In genomic region chr22:28930357-28931007, GRCh38 we compare ENCODE assay signal across 17 cellular contexts. TPM values are rescaled to one million over a fixed set of nuclear protein-coding genes. Genes with fewer than 3 reads are reported as not detected.
DNase-seq lines count a peak whose midpoint lies in the region; ATAC-seq and TF ChIP-seq lines count a peak whose summit lies in the region.
"Had no signal": no experiment of that assay in that cellular context is flagged by ENCODE, and none has a peak within 500 bp of the region (broad histone marks: within the 10 kb centered on the region; RNA-seq: fewer than 3 reads in every experiment).

No MANE protein-coding gene starts in this region.

- H3K36me3 Mint-ChIP-seq in Caco-2 (ENCODE audit: insufficient read depth, unreplicated experiment), result peaks cover 62% of the 10 kb centered on the region

- H3K27me3 ChIP-seq in Caco-2 (replicated peaks; ENCODE audit: control insufficient read depth, insufficient read depth, low read length) (no peaks in the 10 kb centered on the region), SJCRH30 (no peaks in the 10 kb centered on the region)
- H3K27me3 ChIP-seq: ascending aorta had no signal

- no peak for DNase-seq in Caco-2
- DNase-seq in M059J (ENCODE audit: low read depth), result peak; percentile 15
- DNase-seq in cerebellar cortex (ENCODE audit: low spot score), result peak; percentile 58
- DNase-seq in lung microvascular endothelial cell (ENCODE audit: low read depth in 2 of 2), result peak; percentile 34 to 69
- DNase-seq in SJCRH30, result no peak
- no peak for DNase-seq in HEK293T (ENCODE audit: extremely low spot score)
- DNase-seq: activated CD4-positive, alpha-beta T cell treated with anti-CD3 and anti-CD28 coated beads, Interleukin-2, amount 10 ng/mL, durations not matched to agents 24 days and 14 days; effector CD4-positive, alpha-beta T cell; mammary epithelial cell; stimulated activated CD4-positive, alpha-beta T cell treated with anti-CD3 and anti-CD28 coated beads, Interleukin-4, amount 100 ng/mL, for 1 hour; stimulated activated naive CD4-positive, alpha-beta T cell had no signal

- no peaks in the 10 kb centered on the region for H3K27me3 Mint-ChIP-seq in Caco-2 (ENCODE audit: insufficient read depth, unreplicated experiment)

- H3K4me1 Mint-ChIP-seq in Caco-2 (ENCODE audit: low read depth, unreplicated experiment), result peaks cover 77% of the 10 kb centered on the region
- H3K4me1 Mint-ChIP-seq: activated CD4-positive, alpha-beta T cell treated with anti-CD3 and anti-CD28 coated beads, Interleukin-2, amount 10 ng/mL, durations not matched to agents 24 days and 14 days had no signal

- no peak overlapping the region for H3K27ac Mint-ChIP-seq in Caco-2 (ENCODE audit: unreplicated experiment)
- H3K27ac Mint-ChIP-seq: activated CD4-positive, alpha-beta T cell treated with anti-CD3 and anti-CD28 coated beads, Interleukin-2, amount 10 ng/mL, durations not matched to agents 24 days and 14 days; B cell; progenitor cell of endocrine pancreas had no signal

- CTCF ChIA-PET in Caco-2 (lab: Charles Lee) (no interaction called here), HEK293T (lab: Yijun Ruan, JAX) (interaction anchor here (1.1 kb wide), 1 partner anchor 32 kb away, joined by 3 read pairs; no protein-coding TSS in a partner anchor)

- H3K9me3 ChIP-seq in Caco-2, result no peaks in the 10 kb centered on the region
- H3K9me3 ChIP-seq in SJCRH30 (replicated peaks), result no peaks in the 10 kb centered on the region
- H3K9me3 ChIP-seq: ascending aorta, HAP-1 had no signal

- BruUV-seq in Caco-2 (replicated peaks; lab: Mats Ljungman, UMichigan), result no TSS peak

- no peak overlapping the region for H3K27ac ChIP-seq in SJCRH30
- H3K27ac ChIP-seq: ascending aorta had no signal

- H3K4me3 ChIP-seq in Caco-2 (ENCODE audit: low read depth, low read length) (no peak overlapping the region), SJCRH30 (no peak overlapping the region)
- H3K4me3 ChIP-seq: ascending aorta, HAP-1 had no signal

- ATAC-seq in GM21526 (IDR thresholded peaks at IDR 0.05; ENCODE audit: low FRiP score, unreplicated experiment) (no peak), GM21423 (IDR thresholded peaks at IDR 0.05; ENCODE audit: unreplicated experiment) (no peak)

- TF ChIP-seq CTCF in Caco-2 (IDR thresholded peaks at IDR 0.05; ENCODE audit: insufficient read depth in 1 of 2, low read depth in 1 of 2, low read length in 1 of 2, severe bottlenecking in 1 of 2, unreplicated experiment in 1 of 2), result no peak

- H3K4me3 Mint-ChIP-seq in Caco-2 (ENCODE audit: unreplicated experiment), result peak overlapping the region; percentile 6
- H3K4me3 Mint-ChIP-seq: activated CD4-positive, alpha-beta T cell treated with anti-CD3 and anti-CD28 coated beads, Interleukin-2, amount 10 ng/mL, durations not matched to agents 24 days and 14 days; B cell had no signal

- H3K9me3 Mint-ChIP-seq in Caco-2 (ENCODE audit: unreplicated experiment), result no peaks in the 10 kb centered on the region
- H3K9me3 Mint-ChIP-seq: activated CD4-positive, alpha-beta T cell treated with anti-CD3 and anti-CD28 coated beads, Interleukin-2, amount 10 ng/mL, durations not matched to agents 24 days and 14 days had no signal

- no peaks in the 10 kb centered on the region; the same call in 1 of the 2 replicates for H3K36me3 ChIP-seq in Caco-2 (ENCODE audit: control insufficient read depth, insufficient read depth, low read length)
- H3K36me3 ChIP-seq in SJCRH30, result no peaks in the 10 kb centered on the region
- H3K36me3 ChIP-seq: ascending aorta, HAP-1 had no signal

- POLR2A ChIA-PET in Caco-2 (lab: Charles Lee) (no interaction called here), HEK293T (lab: Yijun Ruan, JAX) (no interaction called here)

- peaks cover 80% of the 10 kb centered on the region for H3K4me1 ChIP-seq in Caco-2
- H3K4me1 ChIP-seq in SJCRH30, result no peaks in the 10 kb centered on the region

- intact Hi-C loops in Caco-2 (cut with micrococcal nuclease; ENCODE audit: unreplicated experiment), result loop anchor here (5.0 kb wide), 1 partner anchor 43 kb away; no protein-coding TSS in a partner anchor

TF ChIP-seq in HEK293T, 16 proteins besides CTCF, POLR2A, EP300 and RAD21:
- no peak for TF ChIP-seq ARNT (IDR thresholded peaks at IDR 0.05)
- no peak for TF ChIP-seq TARDBP (IDR thresholded peaks at IDR 0.05)

RNA-seq across cellular contexts. Expression of gene ZNRF3, which starts 47.1 kb away (rescaled TPM):
- total RNA-seq in Caco-2 (2022) (37.9 and 41.1 TPM in 2 replicates), lung microvascular endothelial cell (1.5 and 2.0 TPM in 2 replicates)
- total RNA-seq in M059J (2014; rRNA removed; shearing (Covaris generic)), result 2.5 and 5.1 TPM in 2 replicates
- 9.1 and 9.7 TPM in 2 replicates for total RNA-seq in SJCRH30 (2014; rRNA removed; shearing (Covaris generic))

Comparison
In these comparisons a context has a peak if more than half of its experiments do, and no peak if none do; other contexts are left out.
1. DNase-seq: peak in M059J (single experiment), cerebellar cortex (single experiment) and lung microvascular endothelial cell (2 of 2); none in Caco-2 (0 of 2), SJCRH30 (0 of 2) and HEK293T (single experiment).